Comparison of ENCODE assay signal across 1 cellular context in genomic region chr5:178793156-178793555, GRCh38.
TF ChIP-seq lines count a peak whose summit lies in the region.

No MANE protein-coding gene starts in this region.

TF ChIP-seq in H1, 55 proteins besides CTCF, POLR2A, EP300 and RAD21 (continued from another document):
- TF ChIP-seq CHD7 (IDR thresholded peaks at IDR 0.05; ENCODE audit: insufficient replicate concordance, low read length): no peak
- no peak for TF ChIP-seq SUZ12 (IDR thresholded peaks at IDR 0.05; ENCODE audit: low read length)
